Comparison of ENCODE assay signal across 11 cellular contexts in the genomic region with DNA sequence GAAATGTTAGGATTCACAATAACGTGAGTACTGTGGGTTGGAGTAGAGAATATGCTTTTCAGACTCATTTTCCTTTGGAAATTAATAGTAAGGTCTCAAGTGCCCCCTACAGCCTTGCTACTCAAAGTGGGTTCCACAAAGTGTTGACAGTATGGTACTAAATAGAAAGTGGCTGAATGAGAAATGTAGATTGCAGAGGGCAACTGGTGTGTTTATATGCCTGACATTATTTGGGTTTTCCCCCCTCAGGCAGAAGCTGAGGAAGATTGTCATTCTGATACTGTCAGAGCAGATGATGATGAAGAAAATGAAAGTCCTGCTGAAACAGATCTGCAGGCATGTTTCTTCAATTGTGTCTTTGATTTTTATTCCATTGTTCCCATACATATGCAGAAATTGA. TPM values are rescaled to one million over a fixed set of nuclear protein-coding genes. Genes with fewer than 3 reads are reported as not detected.
DNase-seq lines count a peak whose midpoint lies in the region; ATAC-seq and TF ChIP-seq lines count a peak whose summit lies in the region.
"Had no signal": no experiment of that assay in that cellular context is flagged by ENCODE, and none has a peak within 500 bp of the region (broad histone marks: within the 10 kb centered on the region; RNA-seq: fewer than 3 reads in every experiment).

No MANE protein-coding gene starts in this region.

- no peak overlapping the region for H3K4me3 ChIP-seq in upper lobe of left lung

- 56 to 68% methylated on average over 1 of the region's 1 CpG for WGBS in upper lobe of left lung, 2 donors

- TF ChIP-seq POLR2A in upper lobe of left lung (IDR thresholded peaks at IDR 0.05), result no peak

- intact Hi-C loops in CD4-positive, alpha-beta T cell (cut with DNase I, micrococcal nuclease), result no loop called here
- intact Hi-C loops in activated T-helper 2 cell treated with anti-CD3 and anti-CD28 coated beads, Interferon-gamma antibody, Interleukin-2, Interleukin-4, amounts not matched to agents 10 μg/mL and 5 μg/mL and 100 μg/mL, durations not matched to agents 14 hours and 24 hours and 36 hours (cut with micrococcal nuclease), result no loop called here
- intact Hi-C loops in Calu3 (cut with micrococcal nuclease; ENCODE audit: unreplicated experiment), result no loop called here

- no peaks in the 10 kb centered on the region for H3K27me3 ChIP-seq in CD4-positive, alpha-beta T cell (ENCODE audit: control insufficient read depth, insufficient read depth, low read length)
- H3K27me3 ChIP-seq in upper lobe of left lung, result no peaks in the 10 kb centered on the region

- H3K27ac ChIP-seq in CD4-positive, alpha-beta T cell (ENCODE audit: low read depth, low read length), result no peak overlapping the region
- no peak overlapping the region for H3K27ac ChIP-seq in upper lobe of left lung

- CTCF ChIA-PET in CD4-positive, alpha-beta T cell (lab: Charles Lee), result interaction anchor here (0.7 kb wide), 1 partner anchor 76 kb away, joined by 3 read pairs; a partner anchor contains a TSS
- CTCF ChIA-PET in Calu3 (lab: Charles Lee), result no interaction called here

- H3K9me3 Mint-ChIP-seq in CD4-positive, alpha-beta T cell, result no peaks in the 10 kb centered on the region
- no peaks in the 10 kb centered on the region for H3K9me3 Mint-ChIP-seq in activated T-helper 2 cell treated with anti-CD3 and anti-CD28 coated beads, Interferon-gamma antibody, Interleukin-2, Interleukin-4, amounts not matched to agents 10 μg/mL and 5 μg/mL and 100 μg/mL, durations not matched to agents 14 hours and 24 hours and 36 hours
- H3K9me3 Mint-ChIP-seq in Calu3 (ENCODE audit: low read depth, unreplicated experiment), result peaks cover 3% of the 10 kb centered on the region

- peak; percentile 22 for TF ChIP-seq CTCF in CD4-positive, alpha-beta T cell (IDR thresholded peaks at IDR 0.05)
- TF ChIP-seq CTCF in Calu3 (IDR thresholded peaks at IDR 0.05; ENCODE audit: unreplicated experiment) (no peak), upper lobe of left lung (IDR thresholded peaks at IDR 0.05) (no peak)

- no peak overlapping the region for H3K4me3 Mint-ChIP-seq in CD4-positive, alpha-beta T cell
- no peak overlapping the region for H3K4me3 Mint-ChIP-seq in activated T-helper 2 cell treated with anti-CD3 and anti-CD28 coated beads, Interferon-gamma antibody, Interleukin-2, Interleukin-4, amounts not matched to agents 10 μg/mL and 5 μg/mL and 100 μg/mL, durations not matched to agents 14 hours and 24 hours and 36 hours (ENCODE audit: low read depth)
- H3K4me3 Mint-ChIP-seq in Calu3 (ENCODE audit: low read depth, unreplicated experiment), result no peak overlapping the region

- DNase-seq in CD4-positive, alpha-beta T cell, result no peak
- DNase-seq in activated T-helper 2 cell treated with anti-CD3 and anti-CD28 coated beads, Interferon-gamma antibody, Interleukin-2, Interleukin-4, amounts not matched to agents 10 μg/mL and 5 μg/mL and 100 μg/mL, durations not matched to agents 14 hours and 24 hours and 36 hours (ENCODE audit: low spot score), result no peak
- DNase-seq in Calu3, result no peak
- no peak for DNase-seq in activated CD8-positive, alpha-beta memory T cell treated with anti-CD3 and anti-CD28 coated beads for 24 hours
- no peak for DNase-seq in NCI-H1417 treated with DMSO at 0.1 percent for 48 hours (lab: John Stamatoyannopoulos, UW)
- no peak for DNase-seq in upper lobe of left lung
- DNase-seq: DMS 273 treated with DMSO at 0.1 percent for 48 hours, NCI-H1694 treated with DMSO at 0.1 percent for 48 hours had no signal

- H3K36me3 Mint-ChIP-seq in CD4-positive, alpha-beta T cell (ENCODE audit: low read depth), result peaks cover 43% of the 10 kb centered on the region
- H3K36me3 Mint-ChIP-seq in activated T-helper 2 cell treated with anti-CD3 and anti-CD28 coated beads, Interferon-gamma antibody, Interleukin-2, Interleukin-4, amounts not matched to agents 10 μg/mL and 5 μg/mL and 100 μg/mL, durations not matched to agents 14 hours and 24 hours and 36 hours (ENCODE audit: low read depth), result peaks cover 50% of the 10 kb centered on the region
- peaks cover 19% of the 10 kb centered on the region for H3K36me3 Mint-ChIP-seq in Calu3 (ENCODE audit: insufficient read depth, unreplicated experiment)

- ATAC-seq in CD4-positive, alpha-beta T cell (ENCODE audit: poor library complexity), result peak; percentile 33
- peak; percentile 84 for ATAC-seq in GM18858 (IDR thresholded peaks at IDR 0.05; ENCODE audit: unreplicated experiment)
- ATAC-seq in HG02870 (IDR thresholded peaks at IDR 0.05; ENCODE audit: unreplicated experiment), result peak; percentile 90
- no peak for ATAC-seq in upper lobe of left lung (ENCODE audit: low FRiP score in 2 of 2)
- ATAC-seq: HCT116 had no signal

- peaks cover 34% of the 10 kb centered on the region for H3K4me1 Mint-ChIP-seq in CD4-positive, alpha-beta T cell (ENCODE audit: low read depth)
- H3K4me1 Mint-ChIP-seq in activated T-helper 2 cell treated with anti-CD3 and anti-CD28 coated beads, Interferon-gamma antibody, Interleukin-2, Interleukin-4, amounts not matched to agents 10 μg/mL and 5 μg/mL and 100 μg/mL, durations not matched to agents 14 hours and 24 hours and 36 hours (ENCODE audit: low read depth), result peaks cover 34% of the 10 kb centered on the region
- H3K4me1 Mint-ChIP-seq in Calu3 (ENCODE audit: low read depth, unreplicated experiment), result peaks cover 8% of the 10 kb centered on the region

- peaks cover 20 to 31% (median 24%) of the 10 kb centered on the region in 4 donors for H3K4me1 ChIP-seq in upper lobe of left lung

- no peak for TF ChIP-seq EP300 in upper lobe of left lung (IDR thresholded peaks at IDR 0.05)

- no peaks in the 10 kb centered on the region for H3K9me3 ChIP-seq in CD4-positive, alpha-beta T cell (ENCODE audit: control insufficient read depth, low read length)
- H3K9me3 ChIP-seq in upper lobe of left lung, result no peaks in the 10 kb centered on the region

- POLR2A ChIA-PET in CD4-positive, alpha-beta T cell (lab: Charles Lee), result no interaction called here

- peaks cover 16 to 46% (median 21%) of the 10 kb centered on the region in 4 donors for H3K36me3 ChIP-seq in upper lobe of left lung

- no peaks in the 10 kb centered on the region for H3K27me3 Mint-ChIP-seq in CD4-positive, alpha-beta T cell
- no peaks in the 10 kb centered on the region for H3K27me3 Mint-ChIP-seq in activated T-helper 2 cell treated with anti-CD3 and anti-CD28 coated beads, Interferon-gamma antibody, Interleukin-2, Interleukin-4, amounts not matched to agents 10 μg/mL and 5 μg/mL and 100 μg/mL, durations not matched to agents 14 hours and 24 hours and 36 hours (ENCODE audit: low read depth)
- H3K27me3 Mint-ChIP-seq in Calu3 (ENCODE audit: unreplicated experiment), result no peaks in the 10 kb centered on the region

- H3K27ac Mint-ChIP-seq in CD4-positive, alpha-beta T cell, result no peak overlapping the region
- H3K27ac Mint-ChIP-seq in activated T-helper 2 cell treated with anti-CD3 and anti-CD28 coated beads, Interferon-gamma antibody, Interleukin-2, Interleukin-4, amounts not matched to agents 10 μg/mL and 5 μg/mL and 100 μg/mL, durations not matched to agents 14 hours and 24 hours and 36 hours, result peak overlapping the region; percentile 83
- no peak overlapping the region for H3K27ac Mint-ChIP-seq in Calu3 (ENCODE audit: unreplicated experiment)

- no TSS peak for BruUV-seq in Calu3 (replicated peaks; lab: Mats Ljungman, UMichigan)

RNA-seq across cellular contexts. Expression of a gene that starts 5.6 kb away (rescaled TPM):
- 10 to 100 TPM; 67.3 to 77.0 TPM for total RNA-seq in CD4-positive, alpha-beta T cell
- total RNA-seq in activated T-helper 2 cell treated with anti-CD3 and anti-CD28 coated beads, Interferon-gamma antibody, Interleukin-2, Interleukin-4, amounts not matched to agents 10 μg/mL and 5 μg/mL and 100 μg/mL, durations not matched to agents 14 hours and 24 hours and 36 hours, result 70.7 and 79.2 TPM in 2 replicates
- 91.2 and 94.5 TPM in 2 replicates for total RNA-seq in Calu3 (2022)
- total RNA-seq in upper lobe of left lung, result 10 to 100 TPM; 56.2 to 98.5 (median 83.0) TPM

RNA-seq across cellular contexts. Expression of a gene that starts 9.2 kb away (rescaled TPM):
- 1 to 10 TPM; 4.0 to 4.3 TPM for total RNA-seq in CD4-positive, alpha-beta T cell
- total RNA-seq in activated T-helper 2 cell treated with anti-CD3 and anti-CD28 coated beads, Interferon-gamma antibody, Interleukin-2, Interleukin-4, amounts not matched to agents 10 μg/mL and 5 μg/mL and 100 μg/mL, durations not matched to agents 14 hours and 24 hours and 36 hours, result 21.9 and 22.1 TPM in 2 replicates
- total RNA-seq in Calu3 (2022) (4.1 and 4.7 TPM in 2 replicates), upper lobe of left lung (10 to 100 TPM in 3 of 6 donors, 1 to 10 TPM in 3; 9.0 to 25.1 (median 10.3) TPM)

Comparison
In these comparisons a context has a peak if more than half of its experiments do, and no peak if none do; other contexts are left out.
1. ATAC-seq: peak in CD4-positive, alpha-beta T cell (single experiment), GM18858 (single experiment) and HG02870 (single experiment); none in upper lobe of left lung (0 of 2).